Comparison of ENCODE assay signal across 8 cellular contexts in the genomic region with DNA sequence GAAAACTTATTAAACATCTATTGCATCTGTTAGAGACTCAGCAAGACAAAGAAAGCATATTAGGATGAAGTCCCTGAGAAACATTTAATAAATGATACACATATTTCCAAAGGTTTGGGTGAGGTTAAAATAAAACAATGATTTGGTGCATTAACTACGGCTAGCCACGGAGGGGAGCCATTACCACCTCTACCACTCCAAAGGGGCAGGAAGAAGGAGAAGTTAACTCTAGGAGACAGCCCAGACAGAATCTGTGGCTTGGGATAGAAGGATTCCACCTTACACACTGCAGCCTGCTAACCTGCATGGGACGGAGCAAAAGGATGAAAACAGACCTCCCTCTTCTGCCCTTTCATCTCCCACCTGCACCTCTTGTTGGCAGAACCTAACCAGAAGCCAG.
DNase-seq lines count a peak whose midpoint lies in the region; ATAC-seq, FAIRE-seq and TF ChIP-seq lines count a peak whose summit lies in the region.

No MANE protein-coding gene starts in this region.

- H3K4me2 ChIP-seq in keratinocyte (ENCODE audit: control insufficient read depth, extremely low read depth, insufficient read depth, low read depth, low read length) = no peak overlapping the region

- H3K27ac Mint-ChIP-seq in brain = peak overlapping the region in 2 of 5 experiments; percentile 23 to 36

- peaks cover 31% of the 10 kb centered on the region for H3K4me1 Mint-ChIP-seq in brain

- H3K27me3 Mint-ChIP-seq in brain = no peaks in the 10 kb centered on the region

- H3K9ac ChIP-seq in keratinocyte (ENCODE audit: control insufficient read depth, extremely low read depth, insufficient read depth, low read length) = no peak overlapping the region

- no peaks in the 10 kb centered on the region for H3K9me3 ChIP-seq in keratinocyte (ENCODE audit: control insufficient read depth, low read depth, low read length)

- H3K9me3 Mint-ChIP-seq in brain = peaks cover 0 to 4% (median 2%) of the 10 kb centered on the region in 5 experiments

- peak; percentile 53 for FAIRE-seq in keratinocyte (lab: Jason Lieb, UNC)

- H3K9me1 ChIP-seq in keratinocyte (ENCODE audit: control insufficient read depth, extremely low read depth, insufficient read depth, low read length) = no peaks in the 10 kb centered on the region

- dilution Hi-C loops in keratinocyte (cut with MboI; ENCODE audit: extremely low pct_ligation_motif_present, low sequenced_read_pairs) = loop anchor here (25.0 kb wide), 1 partner anchor 224 kb away; a partner anchor contains a TSS

- no peak overlapping the region for H3K4me3 Mint-ChIP-seq in brain

- H2AFZ ChIP-seq in keratinocyte (ENCODE audit: control insufficient read depth, low read length) = no peak overlapping the region

- in situ Hi-C loops in G401 (cut with HindIII; ENCODE audit: low sequenced_read_pairs) = no loop called here

- TF ChIP-seq CTCF in brain (conservative IDR thresholded peaks at IDR 0.05) (peak; percentile 76 to 83), keratinocyte (optimal IDR thresholded peaks at IDR 0.05 in 1 of 3, IDR thresholded peaks at IDR 0.05 in 1 of 3, conservative IDR thresholded peaks at IDR 0.05 in 1 of 3; ENCODE audit: extremely low read depth in 1 of 3, insufficient read depth in 2 of 3, low read length in 3 of 3) (peak; percentile 64 to 80 (median 74))

- H3K36me3 ChIP-seq in keratinocyte (ENCODE audit: control insufficient read depth in 2 of 2, extremely low read depth in 1 of 2, insufficient read depth in 2 of 2, low read length in 2 of 2) = no peaks in the 10 kb centered on the region

- H3K79me2 ChIP-seq in keratinocyte (ENCODE audit: control insufficient read depth, insufficient read depth, low read length) = no peaks in the 10 kb centered on the region

- H3K4me3 ChIP-seq in keratinocyte (ENCODE audit: control insufficient read depth in 2 of 3, extremely low read depth in 1 of 3, insufficient read depth in 2 of 3, low read depth in 1 of 3, low read length in 3 of 3) = no peak overlapping the region

- peaks cover 12% of the 10 kb centered on the region for H3K4me1 ChIP-seq in keratinocyte (ENCODE audit: control insufficient read depth, extremely low read depth, insufficient read depth, low read length)

- H3K27ac ChIP-seq in keratinocyte (ENCODE audit: control insufficient read depth, insufficient read depth, low read length) = no peak overlapping the region

- ATAC-seq in GM21529 (IDR thresholded peaks at IDR 0.05; ENCODE audit: unreplicated experiment) (peak; percentile 75), GM21717 (IDR thresholded peaks at IDR 0.05; ENCODE audit: unreplicated experiment) (no peak)
- no peak for ATAC-seq in stimulated activated naive CD8-positive, alpha-beta T cell treated with anti-CD3 and anti-CD28 coated beads, Interleukin-15, Interleukin-2, amounts not matched to agents 100 U/mL and 50 U/mL, for 24 hours

- peaks cover 15% of the 10 kb centered on the region for H3K27me3 ChIP-seq in keratinocyte (ENCODE audit: control insufficient read depth, extremely low read depth, insufficient read depth, low read length)

- H3K36me3 Mint-ChIP-seq in brain = no peaks in the 10 kb centered on the region

- DNase-seq in G401 (ENCODE audit: low spot score) = peak; percentile 20
- DNase-seq in NCI-H526 (lab: John Stamatoyannopoulos, UW) = peak; percentile 0 to 21
- no peak for DNase-seq in keratinocyte (ENCODE audit: low read depth, low spot score)
- DNase-seq in stimulated activated naive CD8-positive, alpha-beta T cell treated with anti-CD3 and anti-CD28 coated beads, Interleukin-15, Interleukin-2, amounts not matched to agents 100 U/mL and 50 U/mL, for 24 hours = peak; percentile 41
- no peak for DNase-seq in activated effector memory CD4-positive, alpha-beta T cell treated with Interleukin-2 at 50 U/mL for 16 hours

- peaks cover 4% of the 10 kb centered on the region for H4K20me1 ChIP-seq in keratinocyte (ENCODE audit: control insufficient read depth, extremely low read depth, insufficient read depth, low read length)

Comparison
In these comparisons a context has a peak if more than half of its experiments do, and no peak if none do; other contexts are left out.
1. DNase-seq: peak in G401 (single experiment), NCI-H526 (2 of 2) and stimulated activated naive CD8-positive, alpha-beta T cell treated with anti-CD3 and anti-CD28 coated beads, Interleukin-15, Interleukin-2, amounts not matched to agents 100 U/mL and 50 U/mL, for 24 hours (single experiment); none in keratinocyte (single experiment) and activated effector memory CD4-positive, alpha-beta T cell treated with Interleukin-2 at 50 U/mL for 16 hours (single experiment).